In the genomic region with DNA sequence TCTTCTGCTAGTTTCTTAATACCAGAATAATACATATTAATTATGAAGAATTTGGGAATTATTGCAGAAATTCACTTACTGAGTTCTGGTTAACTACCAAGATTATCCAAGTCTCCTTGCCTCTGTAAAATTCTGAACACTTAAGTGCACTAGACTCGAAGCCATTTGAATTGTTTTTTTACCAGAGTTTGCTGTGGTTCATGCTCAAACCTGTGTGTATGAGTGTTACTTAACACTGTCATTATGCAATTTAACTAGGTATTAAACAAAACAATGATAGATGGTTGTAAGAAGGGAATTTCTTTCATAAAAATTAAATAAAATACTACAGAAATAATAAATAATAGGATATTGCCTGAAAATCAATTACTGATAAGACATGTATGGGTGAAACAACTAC, we compare ENCODE assay signal across 21 cellular contexts.
A peak's percentile ranks its signal among the peaks of the same experiment; 100 is the strongest.
DNase-seq lines count a peak whose midpoint lies in the region; TF ChIP-seq lines count a peak whose summit lies in the region.
"Had no signal": no experiment of that assay in that cellular context is flagged by ENCODE, and none has a peak within 500 bp of the region (broad histone marks: within the 10 kb centered on the region; RNA-seq: fewer than 3 reads in every experiment).

No MANE protein-coding gene starts in this region.

- no peaks in the 10 kb centered on the region for H3K36me3 ChIP-seq in breast epithelium
- H3K36me3 ChIP-seq: BE2C; BLaER1 treated with 17β-estradiol and CSF1 and Interleukin-3, amounts not matched to agents 10 nM and 100 nM had no signal

- no peaks in the 10 kb centered on the region for H3K27me3 ChIP-seq in breast epithelium
- H3K27me3 ChIP-seq: BE2C; BLaER1 treated with 17β-estradiol and CSF1 and Interleukin-3, amounts not matched to agents 10 nM and 100 nM had no signal

- TF ChIP-seq POLR2A in breast epithelium (IDR thresholded peaks at IDR 0.05), result no peak

- H3K4me1 ChIP-seq in breast epithelium, result no peaks in the 10 kb centered on the region
- H3K4me1 ChIP-seq: A549; BE2C; BLaER1 treated with 17β-estradiol and CSF1 and Interleukin-3, amounts not matched to agents 10 nM and 100 nM had no signal

- CTCF ChIA-PET in MCF 10A (lab: Yijun Ruan, JAX), result no interaction called here

- H3K36me3 Mint-ChIP-seq in MCF 10A (ENCODE audit: insufficient read depth, unreplicated experiment), result no peaks in the 10 kb centered on the region
- H3K36me3 Mint-ChIP-seq: CD14-positive monocyte; CD8-positive, alpha-beta memory T cell had no signal

- no peak overlapping the region for H3K4me3 Mint-ChIP-seq in MCF 10A (ENCODE audit: unreplicated experiment)
- H3K4me3 Mint-ChIP-seq: CD14-positive monocyte; CD4-positive, alpha-beta T cell; CD8-positive, alpha-beta memory T cell; GM23338; H9 had no signal

- H3K27me3 Mint-ChIP-seq in MCF 10A (ENCODE audit: insufficient read depth, unreplicated experiment), result no peaks in the 10 kb centered on the region
- H3K27me3 Mint-ChIP-seq: CD4-positive, alpha-beta T cell; CD8-positive, alpha-beta memory T cell had no signal

- no peaks in the 10 kb centered on the region for H3K9me3 ChIP-seq in breast epithelium
- H3K9me3 ChIP-seq: A549; BE2C; BLaER1 treated with 17β-estradiol and CSF1 and Interleukin-3, amounts not matched to agents 10 nM and 100 nM had no signal

- DNase-seq in MCF 10A (ENCODE audit: unreplicated experiment) (peak; percentile 19), breast epithelium (ENCODE audit: low spot score in 2 of 2) (no peak), epithelial cell of esophagus (ENCODE audit: low read depth) (peak; percentile 61), renal cortical epithelial cell (ENCODE audit: low read depth) (peak; percentile 35), caudate nucleus (lab: John Stamatoyannopoulos, UW) (no peak), HT-29 (ENCODE audit: low spot score) (no peak)
- DNase-seq: 8988T; ACHN; AML-193; BE2C; CD4-positive, alpha-beta T cell; CD8-positive, alpha-beta memory T cell; DMS 273 treated with DMSO at 0.1 percent for 48 hours; DMS79; GDM1; H9 had no signal

- H3K27ac ChIP-seq in breast epithelium (no peak overlapping the region), caudate nucleus (ENCODE audit: low read depth, low read length) (no peak overlapping the region)
- H3K27ac ChIP-seq: A549; BLaER1 treated with 17β-estradiol and CSF1 and Interleukin-3, amounts not matched to agents 10 nM and 100 nM had no signal

- H3K4me1 Mint-ChIP-seq in MCF 10A (ENCODE audit: insufficient read depth, unreplicated experiment), result peaks cover 5% of the 10 kb centered on the region
- H3K4me1 Mint-ChIP-seq: CD14-positive monocyte; CD8-positive, alpha-beta memory T cell; GM23338; H9 had no signal

- H3K9me3 Mint-ChIP-seq in MCF 10A (ENCODE audit: unreplicated experiment), result peaks cover 7% of the 10 kb centered on the region

- H3K4me3 ChIP-seq in breast epithelium, result no peak overlapping the region
- H3K4me3 ChIP-seq in epithelial cell of esophagus (ENCODE audit: low read length), result no peak overlapping the region
- H3K4me3 ChIP-seq: A549; BLaER1 treated with 17β-estradiol and CSF1 and Interleukin-3, amounts not matched to agents 10 nM and 100 nM; GM12878; GM23338 had no signal

- TF ChIP-seq CTCF in MCF 10A (IDR thresholded peaks at IDR 0.05; ENCODE audit: unreplicated experiment) (no peak), breast epithelium (IDR thresholded peaks at IDR 0.05) (no peak), epithelial cell of esophagus (IDR thresholded peaks at IDR 0.05; ENCODE audit: insufficient read depth, low read depth, low read length, missing control alignments) (no peak)

- BruUV-seq in MCF 10A (replicated peaks; lab: Mats Ljungman, UMichigan), result no TSS peak

- no peak overlapping the region for H3K27ac Mint-ChIP-seq in MCF 10A (ENCODE audit: low read depth, unreplicated experiment)
- H3K27ac Mint-ChIP-seq: CD14-positive monocyte; CD4-positive, alpha-beta T cell; CD8-positive, alpha-beta memory T cell; GM23338; H9 had no signal

- intact Hi-C loops in MCF 10A (cut with micrococcal nuclease) (no loop called here), breast epithelium (cut with DNase I; ENCODE audit: low total_unique reads) (no loop called here)

- POLR2A ChIA-PET in MCF 10A (lab: Yijun Ruan, JAX), result no interaction called here

Comparison
In these comparisons a context has a peak if more than half of its experiments do, and no peak if none do; other contexts are left out.
1. DNase-seq: peak in MCF 10A (single experiment), epithelial cell of esophagus (single experiment) and renal cortical epithelial cell (single experiment); none in breast epithelium (0 of 2), caudate nucleus (0 of 61) and HT-29 (single experiment).